Comparison of ENCODE assay signal across 16 cellular contexts in the genomic region with DNA sequence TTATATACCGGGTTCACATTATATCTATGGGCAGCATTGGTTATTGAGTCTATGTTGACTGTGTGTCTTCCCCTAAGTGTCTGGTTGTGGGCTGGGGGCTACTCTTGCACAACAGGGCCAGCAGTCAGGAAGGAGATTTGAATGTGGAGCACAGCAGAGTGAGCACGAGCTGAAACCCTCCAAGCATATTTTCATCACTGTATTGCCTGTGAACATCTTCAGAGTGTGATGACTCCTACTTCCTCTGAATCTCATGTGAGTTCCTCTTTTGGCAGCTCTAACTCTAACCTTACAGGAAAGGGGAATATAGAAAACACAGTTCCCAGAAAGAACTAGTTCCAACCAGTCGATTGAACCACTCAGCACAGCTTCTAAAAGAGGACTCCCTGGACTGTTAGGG.
DNase-seq lines count a peak whose midpoint lies in the region; ATAC-seq, FAIRE-seq and TF ChIP-seq lines count a peak whose summit lies in the region.
"Had no signal": no experiment of that assay in that cellular context is flagged by ENCODE, and none has a peak within 500 bp of the region (broad histone marks: within the 10 kb centered on the region; RNA-seq: fewer than 3 reads in every experiment).

No MANE protein-coding gene starts in this region.

- no peaks in the 10 kb centered on the region for H3K79me2 ChIP-seq in GM12878 (ENCODE audit: control insufficient read depth, insufficient read depth, low read length)

- no peak overlapping the region for H3K27ac ChIP-seq in GM12878 (ENCODE audit: control insufficient read depth, insufficient read depth)
- H3K27ac ChIP-seq in uterus = no peak overlapping the region
- H3K27ac ChIP-seq: foreskin keratinocyte, sigmoid colon had no signal

- intact Hi-C loops in GM12878 (cut with micrococcal nuclease; ENCODE audit: unreplicated experiment) = no loop called here
- intact Hi-C loops in sciatic nerve (cut with DNase I) = no loop called here
- intact Hi-C loops in uterus (cut with DNase I; ENCODE audit: low total_unique reads) = no loop called here

- TF ChIP-seq POLR2A in GM18505 (IDR thresholded peaks at IDR 0.05; ENCODE audit: borderline replicate concordance, extremely low read depth, insufficient read depth, insufficient read length) (no peak), GM12878 (IDR thresholded peaks at IDR 0.05; ENCODE audit: low read depth, low read length) (no peak), uterus (IDR thresholded peaks at IDR 0.05) (no peak)

- no peak overlapping the region for H3K9ac ChIP-seq in GM12878 (ENCODE audit: control insufficient read depth, insufficient read depth, low read length)

- H3K27me3 ChIP-seq in GM12878 (replicated peaks in 1 of 2; ENCODE audit: control insufficient read depth in 2 of 2, insufficient read depth in 2 of 2, low read length in 1 of 2) (no peaks in the 10 kb centered on the region), uterus (no peaks in the 10 kb centered on the region)
- H3K27me3 ChIP-seq: foreskin keratinocyte, sigmoid colon had no signal

- H4K20me1 ChIP-seq in GM12878 (ENCODE audit: control insufficient read depth, insufficient read depth) = no peaks in the 10 kb centered on the region

- peak; percentile 8 for DNase-seq in GM12878 (ENCODE audit: low read depth, low spot score)
- DNase-seq in sciatic nerve (ENCODE audit: low spot score) = no peak
- DNase-seq in effector CD8-positive, alpha-beta T cell (lab: John Stamatoyannopoulos, UW) = no peak
- DNase-seq in dedifferentiated amniotic fluid mesenchymal stem cell (ENCODE audit: extremely low spot score) = no peak
- DNase-seq in uterus = no peak
- DNase-seq: activated effector memory CD4-positive, alpha-beta T cell treated with anti-CD3 and anti-CD28 coated beads, Interleukin-2, amount 50 U/mL, for 16 hours; foreskin keratinocyte; mesendoderm; NCI-H2081 treated with DMSO at 0.1 percent for 48 hours; sigmoid colon had no signal

- no peak for TF ChIP-seq RAD21 in GM12878 (IDR thresholded peaks at IDR 0.05; ENCODE audit: insufficient read depth, low read depth, low read length)

- SMC1A ChIA-PET in GM12878 (lab: Charles Lee; ENCODE audit: uncharacterized antibody, unreplicated experiment) = no interaction called here

- BruUV-seq in GM12878 (replicated peaks; lab: Mats Ljungman, UMichigan) = no TSS peak

- H3K9me3 ChIP-seq in GM12878 (replicated peaks; ENCODE audit: control insufficient read depth, insufficient read depth, low read length) = no peaks in the 10 kb centered on the region; the same call in 2 of the 3 replicates
- H3K9me3 ChIP-seq in uterus = no peaks in the 10 kb centered on the region
- H3K9me3 ChIP-seq: sigmoid colon had no signal

- H3K4me1 ChIP-seq in GM12878 (ENCODE audit: control insufficient read depth, insufficient read depth, low read length) (no peaks in the 10 kb centered on the region), uterus (no peaks in the 10 kb centered on the region)
- H3K4me1 ChIP-seq: foreskin keratinocyte, sigmoid colon had no signal

- in situ Hi-C loops in GM12878 (cut with MboI) = no loop called here

- POLR2A ChIA-PET in GM12878 (lab: Charles Lee) = no interaction called here

- peak; percentile 95 for ATAC-seq in GM18505 (IDR thresholded peaks at IDR 0.05; ENCODE audit: unreplicated experiment)
- peak; percentile 72 for ATAC-seq in HG03565 (IDR thresholded peaks at IDR 0.05; ENCODE audit: unreplicated experiment)
- no peak for ATAC-seq in GM12878
- ATAC-seq in sciatic nerve = peak; percentile 87
- ATAC-seq in GM21825 (IDR thresholded peaks at IDR 0.05; ENCODE audit: unreplicated experiment) = no peak
- ATAC-seq: foreskin keratinocyte, HCT116 had no signal

- no peak for TF ChIP-seq EP300 in GM12878 (IDR thresholded peaks at IDR 0.05; ENCODE audit: borderline replicate concordance in 1 of 2, control insufficient read depth in 1 of 2, low read depth in 2 of 2, low read length in 2 of 2)

- RAD21 ChIA-PET in GM12878 (lab: Charles Lee; ENCODE audit: unreplicated experiment) = no interaction called here

- 31% methylated on average over 3 of the region's 3 CpGs for WGBS in GM12878 (ENCODE audit: insufficient coverage, insufficient replicate concordance, low lambda C conversion rate, missing lambda C conversion rate)

- no peak for FAIRE-seq in GM12878 (lab: Jason Lieb, UNC)
- FAIRE-seq: D721Med, GM18507 had no signal

- H3K4me3 ChIP-seq in GM12878 (no peak overlapping the region), uterus (no peak overlapping the region)
- H3K4me3 ChIP-seq: sigmoid colon had no signal

- CTCF ChIA-PET in GM12878 (lab: Yijun Ruan, JAX) = no interaction called here

- no peak for TF ChIP-seq CTCF in GM12878 (IDR thresholded peaks at IDR 0.05 in 2 of 3, conservative IDR thresholded peaks at IDR 0.05 in 1 of 3; ENCODE audit: control insufficient read depth in 2 of 3, extremely low read depth in 1 of 3, insufficient read depth in 1 of 3, low read depth in 3 of 3, low read length in 3 of 3)
- TF ChIP-seq CTCF in uterus (IDR thresholded peaks at IDR 0.05) = no peak

- no peak overlapping the region for H3K4me2 ChIP-seq in GM12878 (ENCODE audit: control insufficient read depth, insufficient read depth)

- H3K36me3 ChIP-seq in GM12878 (ENCODE audit: control insufficient read depth in 2 of 2, insufficient read depth in 2 of 2, low read length in 1 of 2) (no peaks in the 10 kb centered on the region), uterus (no peaks in the 10 kb centered on the region)
- H3K36me3 ChIP-seq: sigmoid colon had no signal

- no peak overlapping the region for H2AFZ ChIP-seq in GM12878 (ENCODE audit: control insufficient read depth, low read depth, low read length)

TF ChIP-seq in GM12878, 131 proteins besides CTCF, POLR2A, EP300 and RAD21:
- TF ChIP-seq CEBPB (IDR thresholded peaks at IDR 0.05; ENCODE audit: borderline replicate concordance in 1 of 2, low read depth in 2 of 2, low read length in 2 of 2) (no peak), SPI1 (IDR thresholded peaks at IDR 0.05; ENCODE audit: borderline replicate concordance, insufficient read depth, low read depth, low read length) (peak; percentile 82)

Comparison
In these comparisons a context has a peak if more than half of its experiments do, and no peak if none do; other contexts are left out.
1. ATAC-seq: peak in GM18505 (single experiment), HG03565 (single experiment) and sciatic nerve (single experiment); none in GM12878 (single experiment) and GM21825 (single experiment).